21 cellular contexts compared by ENCODE assay signal in genomic region chr19:8519388-8519787, GRCh38. TPM values are rescaled to one million over a fixed set of nuclear protein-coding genes. Genes with fewer than 3 reads are reported as not detected.
"Had no signal": no experiment of that assay in that cellular context is flagged by ENCODE, and none has a peak within 500 bp of the region (broad histone marks: within the 10 kb centered on the region; RNA-seq: fewer than 3 reads in every experiment).

No MANE protein-coding gene starts in this region.

- H3K9ac ChIP-seq: neural progenitor cell had no signal

- FAIRE-seq: astrocyte, bronchial epithelial cell, endometrium, islet of Langerhans, TTC549 had no signal

- H3K4me1 ChIP-seq: testis had no signal

- H3K9me3 ChIP-seq: gastroesophageal sphincter, lower lobe of right lung, ovary, sigmoid colon, spleen, stomach, testis, upper lobe of left lung had no signal

- H3K27ac Mint-ChIP-seq: neural progenitor cell had no signal

- H3K27ac ChIP-seq: gastroesophageal sphincter, lower lobe of right lung, neural progenitor cell, ovary, sigmoid colon, stomach, testis had no signal

- H3K36me3 ChIP-seq: gastroesophageal sphincter, neural progenitor cell, ovary, sigmoid colon had no signal

- H3K4me3 ChIP-seq: gastroesophageal sphincter, lower lobe of right lung, neural progenitor cell, ovary, sigmoid colon, spleen, stomach, testis, upper lobe of left lung had no signal

- DNase-seq: activated CD4-positive, alpha-beta T cell treated with anti-CD3 and anti-CD28 coated beads, Interleukin-2, amount 50 U/mL, for 48 hours; activated CD4-positive, CD25-positive, alpha-beta regulatory T cell; activated gamma-delta T cell treated with Interleukin-2 at 50 U/mL for 16 hours; left colon; lower lobe of right lung; ovary; sigmoid colon; spleen; stimulated activated CD4-positive, alpha-beta T cell treated with anti-CD3 and anti-CD28 coated beads, Interleukin-1b, Interleukin-23, amount 100 ng/mL, for 48 hours; stomach; testis; upper lobe of left lung had no signal

- H3K36me3 Mint-ChIP-seq: neural progenitor cell had no signal

- ATAC-seq: gastroesophageal sphincter, left colon, lower lobe of right lung had no signal

- H3K9me3 Mint-ChIP-seq: neural progenitor cell had no signal

- H3K4me2 ChIP-seq: neural progenitor cell had no signal

- H2AFZ ChIP-seq: neural progenitor cell had no signal

- H3K27me3 ChIP-seq: gastroesophageal sphincter, neural progenitor cell, ovary, sigmoid colon, spleen, stomach, testis, upper lobe of left lung had no signal

- H3K4me3 Mint-ChIP-seq: neural progenitor cell had no signal

RNA-seq across cellular contexts. Expression of gene PRAM1, which starts 16.9 kb away (rescaled TPM):
- total RNA-seq: bronchial epithelial cell, dermis microvascular lymphatic vessel endothelial cell, pulmonary artery endothelial cell had no signal

RNA-seq across cellular contexts. Expression of gene MYO1F, which starts 57.9 kb away (rescaled TPM):
- total RNA-seq: bronchial epithelial cell had no signal
